Comparison of ENCODE assay signal across 8 cellular contexts in genomic region chr17:19978206-19978802, GRCh38. TPM values are rescaled to one million over a fixed set of nuclear protein-coding genes. Genes with fewer than 3 reads are reported as not detected.
DNase-seq lines count a peak whose midpoint lies in the region; ATAC-seq, FAIRE-seq and TF ChIP-seq lines count a peak whose summit lies in the region.

No MANE protein-coding gene starts in this region.

- ATAC-seq in GM23338 (peak; percentile 16), GM18867 (IDR thresholded peaks at IDR 0.05; ENCODE audit: unreplicated experiment) (no peak)

- H2AFZ ChIP-seq in GM23338 (peak overlapping the region; percentile 92), keratinocyte (ENCODE audit: control insufficient read depth, low read length) (peak overlapping the region; percentile 76)

- peaks cover 27% of the 10 kb centered on the region for H3K36me3 Mint-ChIP-seq in GM23338 (ENCODE audit: low read depth)

- H3K4me3 Mint-ChIP-seq in GM23338: peak overlapping the region; percentile 94

- peak overlapping the region; percentile 97 for H3K27ac Mint-ChIP-seq in GM23338

- peak overlapping the region; percentile 90 for H3K9ac ChIP-seq in keratinocyte (ENCODE audit: control insufficient read depth, extremely low read depth, insufficient read depth, low read length)

- H3K4me3 ChIP-seq in GM12865 (ENCODE audit: low read depth, low read length) (peak overlapping the region; percentile 88), GM23338 (peak overlapping the region; percentile 76), astrocyte of the cerebellum (ENCODE audit: low read depth, low read length) (peak overlapping the region; percentile 74), keratinocyte (ENCODE audit: control insufficient read depth in 2 of 3, extremely low read depth in 1 of 3, insufficient read depth in 2 of 3, low read depth in 1 of 3, low read length in 3 of 3) (peak overlapping the region; percentile 66 to 98 (median 87))

- H3K36me3 ChIP-seq in GM23338 (ENCODE audit: insufficient read depth) (no peaks in the 10 kb centered on the region), keratinocyte (ENCODE audit: control insufficient read depth in 2 of 2, extremely low read depth in 1 of 2, insufficient read depth in 2 of 2, low read length in 2 of 2) (peaks cover 0 to 7% of the 10 kb centered on the region in 2 experiments)

- H4K20me1 ChIP-seq in GM23338 (replicated peaks; ENCODE audit: insufficient read depth) (peaks cover 11% of the 10 kb centered on the region), keratinocyte (ENCODE audit: control insufficient read depth, extremely low read depth, insufficient read depth, low read length) (no peaks in the 10 kb centered on the region)

- H3K27ac ChIP-seq in GM23338 (ENCODE audit: low read depth) (peak overlapping the region; percentile 99), keratinocyte (ENCODE audit: control insufficient read depth, insufficient read depth, low read length) (peak overlapping the region; percentile 78)

- H3K9me3 ChIP-seq in keratinocyte (ENCODE audit: control insufficient read depth, low read depth, low read length): no peaks in the 10 kb centered on the region

- 0 out of 2 replicates have a peak, but pooled peaks cover 7% of the 10 kb centered on the region for H3K9me2 ChIP-seq in GM23338 (ENCODE audit: insufficient read depth)

- no peaks in the 10 kb centered on the region for H3K27me3 ChIP-seq in GM23338 (ENCODE audit: insufficient read depth)
- no peaks in the 10 kb centered on the region for H3K27me3 ChIP-seq in keratinocyte (ENCODE audit: control insufficient read depth, extremely low read depth, insufficient read depth, low read length)

- peaks cover 8% of the 10 kb centered on the region; the same call in 2 of the 3 replicates for H3K4me1 Mint-ChIP-seq in GM23338

- H3K4me1 ChIP-seq in GM23338 (ENCODE audit: insufficient read depth) (no peaks in the 10 kb centered on the region), keratinocyte (ENCODE audit: control insufficient read depth, extremely low read depth, insufficient read depth, low read length) (peaks cover 8% of the 10 kb centered on the region)

- dilution Hi-C loops in keratinocyte (cut with MboI; ENCODE audit: extremely low pct_ligation_motif_present, low sequenced_read_pairs): no loop called here

- no peaks in the 10 kb centered on the region for H3K9me1 ChIP-seq in keratinocyte (ENCODE audit: control insufficient read depth, extremely low read depth, insufficient read depth, low read length)

- in situ Hi-C loops in astrocyte of the cerebellum (cut with HindIII; ENCODE audit: low sequenced_read_pairs): no loop called here

- FAIRE-seq in keratinocyte (lab: Jason Lieb, UNC): no peak

- TF ChIP-seq CTCF in GM12865 (IDR thresholded peaks at IDR 0.05; ENCODE audit: insufficient read depth, low read depth, low read length, missing control alignments) (no peak), GM23338 (conservative IDR thresholded peaks at IDR 0.05; ENCODE audit: low read depth in 2 of 2) (no peak), astrocyte of the cerebellum (IDR thresholded peaks at IDR 0.05; ENCODE audit: low read depth, low read length, missing control alignments) (no peak), keratinocyte (optimal IDR thresholded peaks at IDR 0.05 in 1 of 3, IDR thresholded peaks at IDR 0.05 in 1 of 3, conservative IDR thresholded peaks at IDR 0.05 in 1 of 3; ENCODE audit: extremely low read depth in 1 of 3, insufficient read depth in 2 of 3, low read length in 3 of 3) (no peak)

- 0 out of 2 replicates have a peak, but pooled peaks cover 6% of the 10 kb centered on the region for H3F3A ChIP-seq in GM23338 (replicated peaks; ENCODE audit: low read depth)

- H3K4me2 ChIP-seq in GM23338: peak overlapping the region; percentile 78
- H3K4me2 ChIP-seq in keratinocyte (ENCODE audit: control insufficient read depth, extremely low read depth, insufficient read depth, low read depth, low read length): peak overlapping the region; percentile 71

- H3K9me3 Mint-ChIP-seq in GM23338: peaks cover 23% of the 10 kb centered on the region

- no peak for DNase-seq in GM12865 (ENCODE audit: low read depth)
- peak; percentile 56 for DNase-seq in GM23338 (ENCODE audit: low spot score)
- DNase-seq in NOMO-1 treated with dmso at 0.1 percent for 144 hours (lab: John Stamatoyannopoulos, UW; ENCODE audit: unreplicated experiment): peak; percentile 82
- no peak for DNase-seq in astrocyte of the cerebellum (ENCODE audit: low read depth)
- DNase-seq in keratinocyte (ENCODE audit: low read depth, low spot score): no peak
- DNase-seq in stimulated activated CD4-positive, alpha-beta T cell treated with anti-CD3 and anti-CD28 coated beads, Interleukin-4, amount 100 ng/mL, for 4 hours: peak; percentile 14 to 16
- DNase-seq in H4 (ENCODE audit: low spot score): no peak

- peaks cover 42% of the 10 kb centered on the region for H3K79me2 ChIP-seq in GM23338 (replicated peaks; ENCODE audit: insufficient read depth)
- peaks cover 42% of the 10 kb centered on the region for H3K79me2 ChIP-seq in keratinocyte (ENCODE audit: control insufficient read depth, insufficient read depth, low read length)

- peaks cover 17% of the 10 kb centered on the region for H3K27me3 Mint-ChIP-seq in GM23338 (ENCODE audit: insufficient read depth, low read depth, poor library complexity)

TF ChIP-seq in GM23338, 12 proteins besides CTCF, POLR2A, EP300 and RAD21 (continues in another document):
- TF ChIP-seq CREB1 (CRISPR knock-in tag; IDR thresholded peaks at IDR 0.05; ENCODE audit: low read depth) (no peak), ZNF331 (CRISPR knock-in tag; IDR thresholded peaks at IDR 0.05; ENCODE audit: low read depth) (no peak), STAT1 (IDR thresholded peaks at IDR 0.05; ENCODE audit: unreplicated experiment) (no peak), REST (IDR thresholded peaks at IDR 0.05; ENCODE audit: unreplicated experiment) (no peak), ETS1 (IDR thresholded peaks at IDR 0.05) (no peak)

RNA-seq across cellular contexts. Expression of gene AKAP10, which starts 0.7 kb away (rescaled TPM):
- total RNA-seq in GM23338 (2014; rRNA removed; shearing (Covaris generic)): 17.3 and 25.9 TPM in 2 replicates
- polyA plus RNA-seq in GM23338 (2016; fragmentation: Nextera tagmentation; extraction: Ambion mirVana) (14.7 and 16.7 TPM in 2 replicates), keratinocyte (20.1 to 30.8 TPM (median 26.5 TPM) in 3 replicates)
- polyA plus RNA-seq in keratinocyte (2011; ENCODE audit: low read depth): 33.4 TPM
- 12.8 and 25.5 TPM in 2 replicates for polyA plus RNA-seq in keratinocyte (2011; cell fraction: cytosol; rRNA removed)
- 28.3 and 29.6 TPM in 2 replicates for polyA plus RNA-seq in keratinocyte (2011; cell fraction: nucleus; rRNA removed)
- 11.3 and 11.9 TPM in 2 replicates for polyA plus RNA-seq in keratinocyte (2012; ENCODE audit: low replicate concordance)
- 10.3 to 50.9 TPM (median 41.2 TPM) in 3 replicates for polyA minus RNA-seq in keratinocyte
- 10.2 TPM for polyA minus RNA-seq in keratinocyte (2011; cell fraction: cytosol; rRNA and poly(A)+ RNA removed)
- 14.4 and 34.3 TPM in 2 replicates for polyA minus RNA-seq in keratinocyte (2011; cell fraction: nucleus; rRNA and poly(A)+ RNA removed)
- total RNA-seq in H4 (2014; rRNA removed; shearing (Covaris generic)): 12.3 and 16.1 TPM in 2 replicates

RNA-seq across cellular contexts. Expression of gene SPECC1, which starts 30.9 kb away (rescaled TPM):
- total RNA-seq in GM23338 (2014; rRNA removed; shearing (Covaris generic)): 89.8 and 101 TPM in 2 replicates
- polyA plus RNA-seq in GM23338 (2016; fragmentation: Nextera tagmentation; extraction: Ambion mirVana) (41.5 and 42.6 TPM in 2 replicates), keratinocyte (20.6 to 27.4 TPM (median 20.9 TPM) in 3 replicates)
- polyA plus RNA-seq in keratinocyte (2011; ENCODE audit: low read depth): 48.2 TPM
- polyA plus RNA-seq in keratinocyte (2011; cell fraction: cytosol; rRNA removed): 14.9 and 15.5 TPM in 2 replicates
- polyA plus RNA-seq in keratinocyte (2011; cell fraction: nucleus; rRNA removed): 24.5 and 30.2 TPM in 2 replicates
- polyA plus RNA-seq in keratinocyte (2012; ENCODE audit: low replicate concordance): 13.3 and 27.6 TPM in 2 replicates
- polyA minus RNA-seq in keratinocyte: 15.2 to 25.4 TPM (median 21.9 TPM) in 3 replicates
- polyA minus RNA-seq in keratinocyte (2011; cell fraction: cytosol; rRNA and poly(A)+ RNA removed): 26.3 TPM
- polyA minus RNA-seq in keratinocyte (2011; cell fraction: nucleus; rRNA and poly(A)+ RNA removed): 21.0 and 41.2 TPM in 2 replicates
- total RNA-seq in H4 (2014; rRNA removed; shearing (Covaris generic)): 38.5 and 41.9 TPM in 2 replicates

Comparison
In these comparisons a context has a peak if more than half of its experiments do, and no peak if none do; other contexts are left out.
1. DNase-seq: peak in GM23338 (single experiment), NOMO-1 treated with dmso at 0.1 percent for 144 hours (single experiment) and stimulated activated CD4-positive, alpha-beta T cell treated with anti-CD3 and anti-CD28 coated beads, Interleukin-4, amount 100 ng/mL, for 4 hours (2 of 2); none in GM12865 (single experiment), astrocyte of the cerebellum (single experiment), keratinocyte (single experiment) and H4 (single experiment).
2. Peak in every context shown above with its lines, with median percentiles within 50 percentile points of each other: H3K4me3 ChIP-seq.